Comparison of ENCODE assay signal across 26 cellular contexts in the genomic region with DNA sequence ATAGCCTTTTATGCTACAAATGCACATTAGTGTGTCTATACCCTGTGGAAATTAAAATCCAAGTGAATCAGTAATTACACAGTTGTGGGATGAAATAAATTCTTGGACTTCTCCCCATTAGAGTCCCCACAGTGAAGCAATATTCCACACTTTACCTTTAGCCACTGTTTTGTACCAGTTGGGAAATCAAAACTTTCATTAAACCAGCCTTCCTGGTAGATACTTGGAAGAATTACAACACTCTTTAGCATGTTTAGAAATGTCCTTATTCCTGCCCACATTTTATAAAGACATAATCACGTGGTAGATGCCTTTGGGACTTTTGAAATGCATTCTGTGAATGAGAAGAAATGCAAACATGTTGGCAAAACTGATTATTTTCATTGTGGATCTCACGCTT. TPM values are rescaled to one million over a fixed set of nuclear protein-coding genes. Genes with fewer than 3 reads are reported as not detected.
DNase-seq lines count a peak whose midpoint lies in the region; ATAC-seq, FAIRE-seq and TF ChIP-seq lines count a peak whose summit lies in the region.
"Had no signal": no experiment of that assay in that cellular context is flagged by ENCODE, and none has a peak within 500 bp of the region (broad histone marks: within the 10 kb centered on the region; RNA-seq: fewer than 3 reads in every experiment).

No MANE protein-coding gene starts in this region.

- H3K9me3 ChIP-seq in breast epithelium (no peaks in the 10 kb centered on the region), left lung (no peaks in the 10 kb centered on the region), T-helper 17 cell (ENCODE audit: control insufficient read depth, low read length, poor library complexity, severe bottlenecking) (no peaks in the 10 kb centered on the region)
- H3K9me3 ChIP-seq: MG63, SJCRH30 had no signal

- no peaks in the 10 kb centered on the region for H3K36me3 ChIP-seq in breast epithelium
- no peaks in the 10 kb centered on the region for H3K36me3 ChIP-seq in bronchial epithelial cell (ENCODE audit: control insufficient read depth, insufficient read depth, low read length)
- H3K36me3 ChIP-seq in left lung: no peaks in the 10 kb centered on the region
- H3K36me3 ChIP-seq: MG63, SJCRH30 had no signal

- no peak for FAIRE-seq in bronchial epithelial cell (lab: Jason Lieb, UNC)
- FAIRE-seq: D721Med had no signal

- H3K4me3 ChIP-seq in breast epithelium (no peak overlapping the region), bronchial epithelial cell (ENCODE audit: low read depth, low read length) (no peak overlapping the region), left lung (no peak overlapping the region)
- H3K4me3 ChIP-seq: MG63, SJCRH30 had no signal

- intact Hi-C loops in MCF 10A (cut with micrococcal nuclease): no loop called here
- intact Hi-C loops in breast epithelium (cut with DNase I; ENCODE audit: low total_unique reads): no loop called here
- intact Hi-C loops in left lung (cut with DNase I): no loop called here

- ATAC-seq in left lung: peak; percentile 24
- ATAC-seq in T-helper 17 cell: no peak
- ATAC-seq: Panc1 had no signal

- H3K9me3 Mint-ChIP-seq in MCF 10A (ENCODE audit: unreplicated experiment): no peaks in the 10 kb centered on the region

- CTCF ChIA-PET in MCF 10A (lab: Yijun Ruan, JAX): interaction anchor here (0.8 to 17.0 kb wide), 10 partner anchors 9 to 441 kb away, joined by 3 to 826 read pairs (median 4); no protein-coding TSS in a partner anchor

- H3K4me3 Mint-ChIP-seq in MCF 10A (ENCODE audit: unreplicated experiment) (no peak overlapping the region), T-helper 17 cell (no peak overlapping the region)

- H3K27me3 Mint-ChIP-seq in MCF 10A (ENCODE audit: insufficient read depth, unreplicated experiment): no peaks in the 10 kb centered on the region
- H3K27me3 Mint-ChIP-seq in T-helper 17 cell: peaks cover 25% of the 10 kb centered on the region

- peak overlapping the region; percentile 14 for H3K27ac Mint-ChIP-seq in MCF 10A (ENCODE audit: low read depth, unreplicated experiment)
- no peak overlapping the region for H3K27ac Mint-ChIP-seq in T-helper 17 cell

- POLR2A ChIA-PET in MCF 10A (lab: Yijun Ruan, JAX): interaction anchor here (0.7 to 4.3 kb wide), 11 partner anchors 12 to 449 kb away, joined by 3 to 35 read pairs (median 4); partner anchors contain the start of genes ANKEF1, MKKS and SLX4IP

- H3K36me3 Mint-ChIP-seq in MCF 10A (ENCODE audit: insufficient read depth, unreplicated experiment) (no peaks in the 10 kb centered on the region), T-helper 17 cell (ENCODE audit: low read depth) (no peaks in the 10 kb centered on the region)

- no peaks in the 10 kb centered on the region for H3K27me3 ChIP-seq in breast epithelium
- no peaks in the 10 kb centered on the region for H3K27me3 ChIP-seq in bronchial epithelial cell (ENCODE audit: control insufficient read depth, insufficient read depth, low read length)
- H3K27me3 ChIP-seq in left lung: no peaks in the 10 kb centered on the region
- H3K27me3 ChIP-seq: MG63, SJCRH30 had no signal

- H3K4me1 Mint-ChIP-seq in MCF 10A (ENCODE audit: insufficient read depth, unreplicated experiment) (peaks cover 26% of the 10 kb centered on the region), T-helper 17 cell (no peaks in the 10 kb centered on the region)

- no peak for TF ChIP-seq CTCF in MCF 10A (IDR thresholded peaks at IDR 0.05; ENCODE audit: unreplicated experiment)
- TF ChIP-seq CTCF in breast epithelium (IDR thresholded peaks at IDR 0.05): no peak
- no peak for TF ChIP-seq CTCF in bronchial epithelial cell (IDR thresholded peaks at IDR 0.05; ENCODE audit: insufficient read depth, low read length, severe bottlenecking)
- no peak for TF ChIP-seq CTCF in left lung (IDR thresholded peaks at IDR 0.05)

- no TSS peak for BruUV-seq in MCF 10A (replicated peaks; lab: Mats Ljungman, UMichigan)

- no peak for TF ChIP-seq POLR2A in breast epithelium (IDR thresholded peaks at IDR 0.05)

- DNase-seq in MCF 10A (ENCODE audit: unreplicated experiment) (peak; percentile 64), breast epithelium (ENCODE audit: low spot score in 2 of 2) (no peak), bronchial epithelial cell (ENCODE audit: low read depth) (peak; percentile 34), left lung (no peak), HuH-7 (ENCODE audit: low spot score) (no peak), NCI-H1092 treated with DMSO at 0.1 percent for 48 hours (lab: John Stamatoyannopoulos, UW) (no peak), T-helper 17 cell (no peak)
- DNase-seq in effector CD4-positive, alpha-beta T cell: no peak
- DNase-seq: DMS53; GDM1; H7; Kasumi-1; MG63; NCI-H1105; NCI-H146; NCI-H2029 treated with DMSO at 0.1 percent for 48 hours; NCI-H2171; NCI-H345; NCI-H524; NCI-H774; NK-92 treated with Interleukin-12 subunit alpha and Interleukin-12 subunit beta, amount 100 ng/mL, for 24 hours; SJCRH30 had no signal

- H3K4me1 ChIP-seq in breast epithelium (no peaks in the 10 kb centered on the region), left lung (peaks cover 0 to 28% of the 10 kb centered on the region in 2 donors)
- H3K4me1 ChIP-seq: SJCRH30 had no signal

- H3K27ac ChIP-seq in breast epithelium: no peak overlapping the region
- no peak overlapping the region for H3K27ac ChIP-seq in left lung
- H3K27ac ChIP-seq: 22Rv1, C4-2B, SJCRH30 had no signal

RNA-seq across cellular contexts. Expression of gene ANKEF1, which starts 49.0 kb away (rescaled TPM):
- 5.6 and 7.2 TPM in 2 replicates for total RNA-seq in MCF 10A (2022)
- 10 to 100 TPM in 1 of 3 donors, 1 to 10 TPM in 2; 3.6 to 13.1 (median 7.3) TPM for total RNA-seq in breast epithelium
- total RNA-seq in bronchial epithelial cell: 4.2 and 5.2 TPM in 2 replicates
- 1 to 10 TPM; 6.1 to 7.4 TPM for total RNA-seq in left lung
- 1 to 10 TPM; 1.8 to 2.3 TPM for total RNA-seq in T-helper 17 cell
- total RNA-seq: SJCRH30 had no signal

Comparison
In these comparisons a context has a peak if more than half of its experiments do, and no peak if none do; other contexts are left out.
1. DNase-seq: peak in MCF 10A (single experiment) and bronchial epithelial cell (single experiment); none in breast epithelium (0 of 2), left lung (0 of 2), HuH-7 (single experiment), NCI-H1092 treated with DMSO at 0.1 percent for 48 hours (single experiment), effector CD4-positive, alpha-beta T cell (single experiment) and T-helper 17 cell (0 of 3).